In the genomic region with DNA sequence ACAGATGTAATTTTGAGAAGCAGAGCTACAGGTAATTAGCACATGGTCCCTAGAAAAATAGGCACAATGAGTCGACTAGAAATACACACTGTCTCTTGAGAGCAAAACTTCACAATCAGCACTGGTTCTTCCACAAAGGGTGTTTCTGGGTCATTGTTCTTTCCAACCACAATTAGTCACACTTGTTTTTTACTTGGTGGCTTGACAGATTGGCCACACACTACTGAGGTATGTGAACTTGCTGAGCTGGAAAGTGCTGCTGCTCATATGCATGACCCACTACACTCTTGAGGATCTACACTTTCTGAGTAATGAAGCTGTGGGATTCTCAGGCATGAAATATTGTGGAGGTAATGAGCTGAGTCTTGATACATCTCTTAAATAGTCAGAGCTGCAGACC, we compare ENCODE assay signal across 1 cellular context.
TF ChIP-seq lines count a peak whose summit lies in the region.

No MANE protein-coding gene starts in this region.

TF ChIP-seq in GM12878, 131 proteins besides CTCF, POLR2A, EP300 and RAD21 (continued from another document):
- TF ChIP-seq SKIL (IDR thresholded peaks at IDR 0.05; ENCODE audit: low read depth, poor library complexity, severe bottlenecking) (peak; percentile 45), SMAD5 (IDR thresholded peaks at IDR 0.05; ENCODE audit: low read depth) (no peak), CHD2 (IDR thresholded peaks at IDR 0.05; ENCODE audit: borderline replicate concordance, low read depth, low read length) (no peak), ZBED1 (IDR thresholded peaks at IDR 0.05; ENCODE audit: borderline replicate concordance) (no peak), SMARCA5 (IDR thresholded peaks at IDR 0.05) (no peak), ZNF622 (IDR thresholded peaks at IDR 0.05) (no peak), SMAD1 (IDR thresholded peaks at IDR 0.05; ENCODE audit: low read depth, partially characterized antibody) (no peak), CEBPB (IDR thresholded peaks at IDR 0.05; ENCODE audit: borderline replicate concordance in 1 of 2, low read depth in 2 of 2, low read length in 2 of 2) (no peak), BHLHE40 (IDR thresholded peaks at IDR 0.05; ENCODE audit: borderline replicate concordance in 1 of 2, low read depth in 2 of 2, low read length in 1 of 2) (peak; percentile 61 to 83), IRF5 (IDR thresholded peaks at IDR 0.05; ENCODE audit: borderline replicate concordance) (no peak), BACH1 (IDR thresholded peaks at IDR 0.05; ENCODE audit: borderline replicate concordance) (peak; percentile 76; the same call in 1 of the 2 replicates), GATAD2B (conservative IDR thresholded peaks at IDR 0.05; ENCODE audit: low read depth) (peak; percentile 50; the same call in 1 of the 2 replicates), NBN (IDR thresholded peaks at IDR 0.05) (peak; percentile 63; the same call in 1 of the 2 replicates), TCF7 (IDR thresholded peaks at IDR 0.05; ENCODE audit: borderline replicate concordance) (no peak), E4F1 (IDR thresholded peaks at IDR 0.05; ENCODE audit: borderline replicate concordance, partially characterized antibody) (no peak), CEBPZ (IDR thresholded peaks at IDR 0.05; ENCODE audit: low read depth, low read length) (no peak), BCL11A (IDR thresholded peaks at IDR 0.05; ENCODE audit: low read depth, low read length) (0 out of 2 replicates have a peak, but pooled peaks have one; percentile 20), DPF2 (IDR thresholded peaks at IDR 0.05) (peak; percentile 74), SIN3A (IDR thresholded peaks at IDR 0.05; ENCODE audit: low read depth, low read length) (no peak), ETV6 (conservative IDR thresholded peaks at IDR 0.05 in 1 of 2, IDR thresholded peaks at IDR 0.05 in 1 of 2; ENCODE audit: borderline replicate concordance in 1 of 2, low read depth in 1 of 2) (no peak), POLR2AphosphoS2 (IDR thresholded peaks at IDR 0.05; ENCODE audit: low read depth, low read length) (no peak), ZBTB33 (IDR thresholded peaks at IDR 0.05) (no peak), HDGF (IDR thresholded peaks at IDR 0.05) (no peak), MEF2B (IDR thresholded peaks at IDR 0.05; ENCODE audit: partially characterized antibody, poor library complexity, severe bottlenecking) (peak; percentile 86), PML (IDR thresholded peaks at IDR 0.05; ENCODE audit: low read length) (no peak), IKZF2 (IDR thresholded peaks at IDR 0.05) (peak; percentile 80 to 86; a peak in 3 of 4 replicates), PAX5 (IDR thresholded peaks at IDR 0.05; ENCODE audit: borderline replicate concordance, low read depth, low read length) (no peak), REST (IDR thresholded peaks at IDR 0.05; ENCODE audit: low read depth, low read length) (no peak), IRF3 (IDR thresholded peaks at IDR 0.05) (no peak), ATF3 (IDR thresholded peaks at IDR 0.05; ENCODE audit: borderline replicate concordance, extremely low read depth, low read depth, low read length) (no peak), ESRRA (IDR thresholded peaks at IDR 0.05; ENCODE audit: low read length) (no peak), POLR2AphosphoS5 (IDR thresholded peaks at IDR 0.05; ENCODE audit: low read length) (no peak), PBX3 (IDR thresholded peaks at IDR 0.05; ENCODE audit: insufficient replicate concordance, low read depth, low read length) (no peak), ZNF24 (IDR thresholded peaks at IDR 0.05) (peak; percentile 22; the same call in 1 of the 2 replicates), TAF1 (IDR thresholded peaks at IDR 0.05; ENCODE audit: borderline replicate concordance, low read depth, low read length) (no peak), ZZZ3 (IDR thresholded peaks at IDR 0.05; ENCODE audit: control insufficient read depth, insufficient read length, low read depth) (no peak)
- TF ChIP-seq, protein P1, sequence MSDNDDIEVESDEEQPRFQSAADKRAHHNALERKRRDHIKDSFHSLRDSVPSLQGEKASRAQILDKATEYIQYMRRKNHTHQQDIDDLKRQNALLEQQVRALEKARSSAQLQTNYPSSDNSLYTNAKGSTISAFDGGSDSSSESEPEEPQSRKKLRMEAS (IDR thresholded peaks at IDR 0.05; ENCODE audit: low read depth, low read length), result no peak
